ENCODE assay signal across 13 cellular contexts in genomic region chr4:129146639-129147038, GRCh38.
"Had no signal": no experiment of that assay in that cellular context is flagged by ENCODE, and none has a peak within 500 bp of the region (broad histone marks: within the 10 kb centered on the region; RNA-seq: fewer than 3 reads in every experiment).

No MANE protein-coding gene starts in this region.

- ATAC-seq: activated naive CD8-positive, alpha-beta T cell treated with anti-CD3 and anti-CD28 coated beads, Interleukin-2, amount 50 U/mL, for 24 hours; esophagus mucosa; naive thymus-derived CD8-positive, alpha-beta T cell; stimulated activated effector memory CD8-positive, alpha-beta T cell treated with anti-CD3 and anti-CD28 coated beads, Interleukin-12 subunit alpha, Interleukin-12 subunit beta, amount 100 ng/mL, for 72 hours had no signal

- H3K4me2 ChIP-seq: hepatocyte had no signal

- H3K4me1 ChIP-seq: ascending aorta, parathyroid adenoma had no signal

- H3K9ac ChIP-seq: parathyroid adenoma had no signal

- H3K9me3 Mint-ChIP-seq: activated naive CD8-positive, alpha-beta T cell treated with anti-CD3 and anti-CD28 coated beads, Interleukin-2, amount 50 U/mL, for 24 hours; naive thymus-derived CD8-positive, alpha-beta T cell; stimulated activated effector memory CD8-positive, alpha-beta T cell treated with anti-CD3 and anti-CD28 coated beads, Interleukin-12 subunit alpha, Interleukin-12 subunit beta, amount 100 ng/mL, for 72 hours; T-helper 2 cell treated with Interferon-gamma antibody and Interleukin-4, amounts not matched to agents 5 μg/mL and 100 μg/mL, for 36 hours had no signal

- H3K4me3 ChIP-seq: ascending aorta, hepatocyte, left ventricle myocardium inferior had no signal

- H2AFZ ChIP-seq: hepatocyte, parathyroid adenoma had no signal

- H3K9me3 ChIP-seq: ascending aorta, left ventricle myocardium inferior, neutrophil had no signal

- H3K79me2 ChIP-seq: hepatocyte, parathyroid adenoma had no signal

- H3K36me3 ChIP-seq: ascending aorta, left ventricle myocardium inferior, neutrophil had no signal

- H3K27me3 ChIP-seq: ascending aorta, hepatocyte had no signal

- H3K4me1 Mint-ChIP-seq: activated naive CD8-positive, alpha-beta T cell treated with anti-CD3 and anti-CD28 coated beads, Interleukin-2, amount 50 U/mL, for 24 hours; naive thymus-derived CD8-positive, alpha-beta T cell; stimulated activated effector memory CD8-positive, alpha-beta T cell treated with anti-CD3 and anti-CD28 coated beads, Interleukin-12 subunit alpha, Interleukin-12 subunit beta, amount 100 ng/mL, for 72 hours had no signal

- H3K27ac Mint-ChIP-seq: activated naive CD8-positive, alpha-beta T cell treated with anti-CD3 and anti-CD28 coated beads, Interleukin-2, amount 50 U/mL, for 24 hours; naive thymus-derived CD8-positive, alpha-beta T cell; stimulated activated effector memory CD8-positive, alpha-beta T cell treated with anti-CD3 and anti-CD28 coated beads, Interleukin-12 subunit alpha, Interleukin-12 subunit beta, amount 100 ng/mL, for 72 hours; T-helper 2 cell treated with Interferon-gamma antibody and Interleukin-4, amounts not matched to agents 5 μg/mL and 100 μg/mL, for 36 hours had no signal

- H3K27ac ChIP-seq: ascending aorta, hepatocyte, left ventricle myocardium inferior, neutrophil, parathyroid adenoma had no signal

- DNase-seq: activated CD4-positive, alpha-beta T cell treated with anti-CD3 and anti-CD28 coated beads, Interleukin-2, amount 50 U/mL, for 1 hour; activated naive CD4-positive, alpha-beta T cell treated with Interleukin-2 at 50 U/mL for 16 hours; activated naive CD8-positive, alpha-beta T cell treated with anti-CD3 and anti-CD28 coated beads, Interleukin-2, amount 50 U/mL, for 24 hours; kidney; left ventricle myocardium inferior; naive thymus-derived CD8-positive, alpha-beta T cell had no signal

- H3K36me3 Mint-ChIP-seq: naive thymus-derived CD8-positive, alpha-beta T cell; stimulated activated effector memory CD8-positive, alpha-beta T cell treated with anti-CD3 and anti-CD28 coated beads, Interleukin-12 subunit alpha, Interleukin-12 subunit beta, amount 100 ng/mL, for 72 hours had no signal

- H3K4me3 Mint-ChIP-seq: activated naive CD8-positive, alpha-beta T cell treated with anti-CD3 and anti-CD28 coated beads, Interleukin-2, amount 50 U/mL, for 24 hours; naive thymus-derived CD8-positive, alpha-beta T cell; stimulated activated effector memory CD8-positive, alpha-beta T cell treated with anti-CD3 and anti-CD28 coated beads, Interleukin-12 subunit alpha, Interleukin-12 subunit beta, amount 100 ng/mL, for 72 hours; T-helper 2 cell treated with Interferon-gamma antibody and Interleukin-4, amounts not matched to agents 5 μg/mL and 100 μg/mL, for 36 hours had no signal

- H3K27me3 Mint-ChIP-seq: activated naive CD8-positive, alpha-beta T cell treated with anti-CD3 and anti-CD28 coated beads, Interleukin-2, amount 50 U/mL, for 24 hours had no signal
